ENCODE assay signal across 12 cellular contexts in genomic region chr4:139145552-139145932, GRCh38. TPM values are rescaled to one million over a fixed set of nuclear protein-coding genes. Genes with fewer than 3 reads are reported as not detected.
DNase-seq lines count a peak whose midpoint lies in the region; ATAC-seq and TF ChIP-seq lines count a peak whose summit lies in the region.
"Had no signal": no experiment of that assay in that cellular context is flagged by ENCODE, and none has a peak within 500 bp of the region (broad histone marks: within the 10 kb centered on the region; RNA-seq: fewer than 3 reads in every experiment).

No MANE protein-coding gene starts in this region.

- H2AFZ ChIP-seq in KMS-11 (ENCODE audit: low read depth): no peak overlapping the region

- POLR2A ChIA-PET in naive thymus-derived CD4-positive, alpha-beta T cell (lab: Charles Lee): no interaction called here

- H3K9ac ChIP-seq in KMS-11 (no peak overlapping the region), skeletal muscle tissue (ENCODE audit: low read depth in 1 of 3, low read length in 3 of 3) (no peak overlapping the region)

- no peaks in the 10 kb centered on the region for H3K9me3 Mint-ChIP-seq in dendritic cell treated with granulocyte-macrophage colony-stimulating factor and Interleukin-4, amounts not matched to agents 40 ng/mL and 50 ng/mL, for 4 days
- peaks cover 22% of the 10 kb centered on the region for H3K9me3 Mint-ChIP-seq in mesothelial cell of epicardium
- H3K9me3 Mint-ChIP-seq in naive thymus-derived CD4-positive, alpha-beta T cell: peaks cover 0 to 18% (median 9%) of the 10 kb centered on the region in 11 donors

- H3K79me2 ChIP-seq in KMS-11 (ENCODE audit: insufficient read depth, low read depth): peaks cover 100% of the 10 kb centered on the region

- peak overlapping the region; percentile 85 for H3K4me2 ChIP-seq in KMS-11

- peaks cover 57% of the 10 kb centered on the region for H3K4me1 Mint-ChIP-seq in dendritic cell treated with granulocyte-macrophage colony-stimulating factor and Interleukin-4, amounts not matched to agents 40 ng/mL and 50 ng/mL, for 4 days (ENCODE audit: low read depth)
- peaks cover 15% of the 10 kb centered on the region for H3K4me1 Mint-ChIP-seq in mesothelial cell of epicardium
- peaks cover 16 to 38% (median 26%) of the 10 kb centered on the region in 7 donors for H3K4me1 Mint-ChIP-seq in naive thymus-derived CD4-positive, alpha-beta T cell

- DNase-seq in mesothelial cell of epicardium (ENCODE audit: low spot score in 2 of 2, unreplicated experiment in 2 of 2): no peak
- DNase-seq in activated CD4-positive, alpha-beta T cell treated with anti-CD3 and anti-CD28 coated beads for 48 hours: no peak
- no peak for DNase-seq in EL
- DNase-seq in heart right ventricle: no peak
- no peak for DNase-seq in naive thymus-derived CD4-positive, alpha-beta T cell
- DNase-seq: C1 segment of cervical spinal cord; CD4-positive, alpha-beta memory T cell; H7 had no signal

- H3K4me1 ChIP-seq in KMS-11 (ENCODE audit: low read depth, poor library complexity, severe bottlenecking) (peaks cover 72% of the 10 kb centered on the region), skeletal muscle tissue (ENCODE audit: control insufficient read depth in 3 of 3, insufficient read depth in 3 of 3, low read length in 3 of 3) (peaks cover 33 to 42% (median 41%) of the 10 kb centered on the region in 3 donors), heart right ventricle (peaks cover 21 to 57% (median 43%) of the 10 kb centered on the region in 9 donors)
- no peaks in the 10 kb centered on the region for H3K4me1 ChIP-seq in naive thymus-derived CD4-positive, alpha-beta T cell (ENCODE audit: control insufficient read depth in 2 of 2, insufficient read depth in 2 of 2, low read length in 2 of 2)

- H3K4me3 Mint-ChIP-seq in dendritic cell treated with granulocyte-macrophage colony-stimulating factor and Interleukin-4, amounts not matched to agents 40 ng/mL and 50 ng/mL, for 4 days: no peak overlapping the region
- H3K4me3 Mint-ChIP-seq in mesothelial cell of epicardium: no peak overlapping the region
- H3K4me3 Mint-ChIP-seq in naive thymus-derived CD4-positive, alpha-beta T cell: peak overlapping the region in 1 of 10 donors; percentile 36

- CTCF ChIA-PET in naive thymus-derived CD4-positive, alpha-beta T cell (lab: Charles Lee): no interaction called here

- TF ChIP-seq CTCF in KMS-11 (conservative IDR thresholded peaks at IDR 0.05; ENCODE audit: low read depth, low read length) (no peak), mesothelial cell of epicardium (IDR thresholded peaks at IDR 0.05; ENCODE audit: unreplicated experiment) (no peak), heart right ventricle (IDR thresholded peaks at IDR 0.05) (no peak)

- no peak overlapping the region for H3K4me3 ChIP-seq in KMS-11 (IDR thresholded peaks at IDR 0.05; ENCODE audit: insufficient read depth, low read depth, low read length)
- H3K4me3 ChIP-seq in skeletal muscle tissue (ENCODE audit: low read length in 3 of 3): peak overlapping the region in 1 of 3 donors; percentile 1
- H3K4me3 ChIP-seq in heart right ventricle: no peak overlapping the region
- no peak overlapping the region for H3K4me3 ChIP-seq in naive thymus-derived CD4-positive, alpha-beta T cell (ENCODE audit: low read length)

- no peaks in the 10 kb centered on the region for H3K27me3 ChIP-seq in KMS-11 (ENCODE audit: insufficient read depth, low read depth)
- no peaks in the 10 kb centered on the region for H3K27me3 ChIP-seq in skeletal muscle tissue (ENCODE audit: control insufficient read depth in 3 of 3, insufficient read depth in 3 of 3, low read length in 3 of 3)
- H3K27me3 ChIP-seq in heart right ventricle: no peaks in the 10 kb centered on the region
- H3K27me3 ChIP-seq in naive thymus-derived CD4-positive, alpha-beta T cell (ENCODE audit: control insufficient read depth in 2 of 2, insufficient read depth in 2 of 2, low read length in 2 of 2): no peaks in the 10 kb centered on the region

- H3K27me3 Mint-ChIP-seq in dendritic cell treated with granulocyte-macrophage colony-stimulating factor and Interleukin-4, amounts not matched to agents 40 ng/mL and 50 ng/mL, for 4 days: no peaks in the 10 kb centered on the region
- H3K27me3 Mint-ChIP-seq in mesothelial cell of epicardium (ENCODE audit: low read depth): no peaks in the 10 kb centered on the region
- H3K27me3 Mint-ChIP-seq in naive thymus-derived CD4-positive, alpha-beta T cell: no peaks in the 10 kb centered on the region
- H3K27me3 Mint-ChIP-seq: CD4-positive, alpha-beta memory T cell had no signal

- peak overlapping the region; percentile 56 for H3K27ac Mint-ChIP-seq in dendritic cell treated with granulocyte-macrophage colony-stimulating factor and Interleukin-4, amounts not matched to agents 40 ng/mL and 50 ng/mL, for 4 days
- peak overlapping the region; percentile 91 for H3K27ac Mint-ChIP-seq in mesothelial cell of epicardium
- H3K27ac Mint-ChIP-seq in naive thymus-derived CD4-positive, alpha-beta T cell: no peak overlapping the region

- peak overlapping the region; percentile 28; the same call in 1 of the 2 replicates for H3K27ac ChIP-seq in KMS-11
- H3K27ac ChIP-seq in skeletal muscle tissue (ENCODE audit: low read depth, low read length): peak overlapping the region; percentile 31
- H3K27ac ChIP-seq in heart right ventricle: no peak overlapping the region
- H3K27ac ChIP-seq in naive thymus-derived CD4-positive, alpha-beta T cell (ENCODE audit: low read depth, low read length): no peak overlapping the region

- intact Hi-C loops in dendritic cell treated with granulocyte-macrophage colony-stimulating factor and Interleukin-4, amounts not matched to agents 40 ng/mL and 50 ng/mL, for 4 days (cut with micrococcal nuclease): no loop called here
- intact Hi-C loops in heart right ventricle (cut with DNase I): no loop called here
- intact Hi-C loops in naive thymus-derived CD4-positive, alpha-beta T cell (cut with micrococcal nuclease): no loop called here

- 94 to 98% methylated on average over 1 of the region's 1 CpG for WGBS in heart right ventricle, 2 donors

- H3K9me3 ChIP-seq in skeletal muscle tissue (ENCODE audit: control insufficient read depth in 3 of 3, low read length in 3 of 3) (no peaks in the 10 kb centered on the region), heart right ventricle (peaks cover 0 to 13% (median 0%) of the 10 kb centered on the region in 11 donors)
- H3K9me3 ChIP-seq in naive thymus-derived CD4-positive, alpha-beta T cell (ENCODE audit: control insufficient read depth in 2 of 3, low read length in 3 of 3): peaks cover 0 to 3% (median 0%) of the 10 kb centered on the region in 3 experiments

- ATAC-seq in heart right ventricle: no peak
- no peak for ATAC-seq in naive thymus-derived CD4-positive, alpha-beta T cell
- ATAC-seq: HCT116 had no signal

- H3K36me3 ChIP-seq in KMS-11 (ENCODE audit: insufficient read depth) (no peaks in the 10 kb centered on the region), skeletal muscle tissue (ENCODE audit: control insufficient read depth in 3 of 3, insufficient read depth in 3 of 3, low read length in 3 of 3) (no peaks in the 10 kb centered on the region), heart right ventricle (no peaks in the 10 kb centered on the region)
- no peaks in the 10 kb centered on the region for H3K36me3 ChIP-seq in naive thymus-derived CD4-positive, alpha-beta T cell (ENCODE audit: control insufficient read depth in 2 of 3, insufficient read depth in 3 of 3, low read length in 3 of 3)

- H3K36me3 Mint-ChIP-seq in dendritic cell treated with granulocyte-macrophage colony-stimulating factor and Interleukin-4, amounts not matched to agents 40 ng/mL and 50 ng/mL, for 4 days (ENCODE audit: low read depth): peaks cover 6% of the 10 kb centered on the region
- peaks cover 20% of the 10 kb centered on the region for H3K36me3 Mint-ChIP-seq in mesothelial cell of epicardium
- H3K36me3 Mint-ChIP-seq in naive thymus-derived CD4-positive, alpha-beta T cell: peaks cover 0 to 19% (median 16%) of the 10 kb centered on the region in 5 donors

- H4K20me1 ChIP-seq in KMS-11 (ENCODE audit: insufficient read depth): no peaks in the 10 kb centered on the region

RNA-seq across cellular contexts. Expression of gene ELF2, which starts 31.5 kb away (rescaled TPM):
- total RNA-seq in mesothelial cell of epicardium: 55.2 to 58.2 TPM (median 57.1 TPM) in 3 replicates
- total RNA-seq in skeletal muscle tissue: 88.2 TPM
- total RNA-seq in heart right ventricle: 10 to 100 TPM; 31.9 to 43.5 (median 35.7) TPM
- 10 to 100 TPM; 13.3 to 15.8 TPM for polyA plus RNA-seq in heart right ventricle
- total RNA-seq in naive thymus-derived CD4-positive, alpha-beta T cell: 10 to 100 TPM; 40.1 to 88.2 (median 76.2) TPM
- 10 to 100 TPM; 30.6 to 36.5 TPM for polyA plus RNA-seq in naive thymus-derived CD4-positive, alpha-beta T cell

Comparison
In these comparisons a context has a peak if more than half of its experiments do, and no peak if none do; other contexts are left out.
1. H3K27ac ChIP-seq: peak in KMS-11 (single experiment) and skeletal muscle tissue (single experiment); none in heart right ventricle (0 of 10) and naive thymus-derived CD4-positive, alpha-beta T cell (single experiment).
2. H3K27ac Mint-ChIP-seq: peak in dendritic cell treated with granulocyte-macrophage colony-stimulating factor and Interleukin-4, amounts not matched to agents 40 ng/mL and 50 ng/mL, for 4 days (single experiment) and mesothelial cell of epicardium (single experiment); none in naive thymus-derived CD4-positive, alpha-beta T cell (0 of 9).